ENCODE assay signal across 8 cellular contexts in the genomic region with DNA sequence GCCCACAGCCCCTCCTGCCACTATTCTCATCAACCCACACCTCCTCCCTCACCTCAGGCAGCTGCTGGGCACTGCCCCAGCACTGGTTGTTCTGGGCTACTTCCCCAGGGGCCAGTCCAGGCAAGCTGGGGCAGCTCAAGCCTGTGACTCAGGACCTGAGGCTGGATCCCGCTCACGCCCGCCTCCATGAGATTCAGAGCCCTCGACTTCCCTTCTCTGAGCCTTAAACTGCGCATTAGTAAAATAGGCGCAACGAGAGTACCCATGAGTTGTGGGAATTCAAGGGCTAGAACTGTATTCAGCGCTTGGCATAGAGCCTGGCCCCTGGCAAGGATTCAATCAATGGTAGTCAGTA. TPM values are rescaled to one million over a fixed set of nuclear protein-coding genes. Genes with fewer than 3 reads are reported as not detected.
DNase-seq lines count a peak whose midpoint lies in the region; ATAC-seq and TF ChIP-seq lines count a peak whose summit lies in the region.

No MANE protein-coding gene starts in this region.

- TF ChIP-seq CTCF in BE2C (IDR thresholded peaks at IDR 0.05; ENCODE audit: low read depth, low read length) (no peak), OCI-LY3 (IDR thresholded peaks at IDR 0.05; ENCODE audit: low read depth, low read length) (no peak), coronary artery (IDR thresholded peaks at IDR 0.05) (no peak), tibial nerve (IDR thresholded peaks at IDR 0.05) (no peak)

- H3K4me3 ChIP-seq in BE2C (ENCODE audit: low read depth, low read length) = peak overlapping the region; percentile 47
- peak overlapping the region; percentile 32 for H3K4me3 ChIP-seq in HAP-1
- H3K4me3 ChIP-seq in OCI-LY3 (ENCODE audit: low read length) = peak overlapping the region; percentile 89
- H3K4me3 ChIP-seq in coronary artery = peak overlapping the region; percentile 80
- H3K4me3 ChIP-seq in tibial nerve = peak overlapping the region; percentile 38 to 68 (median 46)

- H3K27ac ChIP-seq in OCI-LY3 (ENCODE audit: low read length) = peak overlapping the region; percentile 37
- H3K27ac ChIP-seq in coronary artery = peak overlapping the region; percentile 96 to 98
- peak overlapping the region; percentile 95 to 98 (median 96) for H3K27ac ChIP-seq in tibial nerve

- no peak for TF ChIP-seq POLR2A in tibial nerve (IDR thresholded peaks at IDR 0.05)

- H3K9ac ChIP-seq in OCI-LY3 (ENCODE audit: low read length) = peak overlapping the region; percentile 80

- peaks cover 31% of the 10 kb centered on the region for H4K20me1 ChIP-seq in OCI-LY3 (ENCODE audit: insufficient read depth, low read length)

- H3K9me3 ChIP-seq in BE2C (no peaks in the 10 kb centered on the region), HAP-1 (no peaks in the 10 kb centered on the region), OCI-LY3 (ENCODE audit: insufficient read depth, low read length) (no peaks in the 10 kb centered on the region), tibial nerve (no peaks in the 10 kb centered on the region)

- no peak for ATAC-seq in GM18520 (IDR thresholded peaks at IDR 0.05; ENCODE audit: unreplicated experiment)

- peaks cover 42% of the 10 kb centered on the region for H3K79me2 ChIP-seq in OCI-LY3 (ENCODE audit: low read length)

- 2 to 5% methylated on average over 8 of the region's 8 CpGs for WGBS in tibial nerve, 2 donors

- in situ Hi-C loops in HAP-1 (cut with MboI; ENCODE audit: low sequenced_read_pairs) = no loop called here

- peak; percentile 42 for DNase-seq in BE2C
- DNase-seq in HAP-1 (ENCODE audit: low spot score in 2 of 2) = no peak
- DNase-seq in coronary artery (ENCODE audit: low spot score) = peak; percentile 97
- DNase-seq in medulla oblongata (ENCODE audit: extremely low spot score) = peak; percentile 77
- DNase-seq in tibial nerve (ENCODE audit: low spot score in 2 of 2) = peak; percentile 70 to 73
- DNase-seq in mucosa of gallbladder (ENCODE audit: low spot score) = no peak

- H3K27me3 ChIP-seq in BE2C (no peaks in the 10 kb centered on the region), HAP-1 (ENCODE audit: low read depth) (no peaks in the 10 kb centered on the region), OCI-LY3 (ENCODE audit: low read depth, low read length) (no peaks in the 10 kb centered on the region), tibial nerve (no peaks in the 10 kb centered on the region)

- H3K4me1 ChIP-seq in BE2C (no peaks in the 10 kb centered on the region), HAP-1 (peaks cover 7% of the 10 kb centered on the region), OCI-LY3 (ENCODE audit: low read length) (peaks cover 59% of the 10 kb centered on the region), tibial nerve (peaks cover 0 to 58% (median 46%) of the 10 kb centered on the region in 4 donors)

- H3K4me2 ChIP-seq in OCI-LY3 (ENCODE audit: low read length) = peak overlapping the region; percentile 99

- peak in 1 of 2 donors; percentile 10 for TF ChIP-seq EP300 in tibial nerve (IDR thresholded peaks at IDR 0.05)

- peak overlapping the region; percentile 39; the same call in 1 of the 2 replicates for H2AFZ ChIP-seq in OCI-LY3 (ENCODE audit: low read depth, low read length)

- H3K36me3 ChIP-seq in BE2C (no peaks in the 10 kb centered on the region), HAP-1 (replicated peaks) (no peaks in the 10 kb centered on the region), OCI-LY3 (replicated peaks; ENCODE audit: low read depth, low read length) (peaks cover 27% of the 10 kb centered on the region), tibial nerve (no peaks in the 10 kb centered on the region)

RNA-seq across cellular contexts. Expression of gene CD82, which starts 0.8 kb away (rescaled TPM):
- 1.3 TPM for polyA plus RNA-seq in BE2C (2012; ENCODE audit: insufficient read depth, insufficient read length, low read depth)
- 10 to 100 TPM; 27.9 to 49.4 (median 43.4) TPM for total RNA-seq in tibial nerve
- 152 TPM for total RNA-seq in mucosa of gallbladder

Comparison
In these comparisons a context has a peak if more than half of its experiments do, and no peak if none do; other contexts are left out.
1. DNase-seq: peak in BE2C (single experiment), coronary artery (single experiment), medulla oblongata (single experiment) and tibial nerve (2 of 2); none in HAP-1 (0 of 2) and mucosa of gallbladder (single experiment).
2. H3K4me3 ChIP-seq: peak in every context shown above with its lines; median percentile 89 in OCI-LY3; 80 in coronary artery; 47 in BE2C; 46 in tibial nerve; 32 in HAP-1.
3. H3K27ac ChIP-seq: peak in every context shown above with its lines; median percentile 97 in coronary artery; 96 in tibial nerve; 37 in OCI-LY3.